9 cellular contexts compared by ENCODE assay signal in the genomic region with DNA sequence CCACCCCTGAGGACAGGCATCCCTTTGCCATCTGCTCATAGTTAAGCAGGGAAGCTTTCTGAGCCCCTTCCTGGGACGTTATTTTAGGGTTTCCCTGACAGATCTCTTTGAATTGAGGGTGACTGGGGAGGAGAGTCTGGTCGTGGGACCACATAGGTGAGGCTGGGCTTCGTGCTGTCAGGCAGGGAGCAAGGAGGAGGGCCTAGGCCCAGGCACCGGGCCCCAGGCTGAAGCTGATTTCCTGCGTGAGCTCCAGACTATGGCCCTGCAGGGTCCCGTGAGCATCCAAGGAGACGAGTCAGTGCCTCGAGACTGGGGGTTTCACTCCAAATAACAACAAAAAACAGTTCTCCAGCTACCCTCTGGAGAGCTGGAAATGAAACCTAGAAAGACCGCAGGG.
DNase-seq lines count a peak whose midpoint lies in the region; ATAC-seq, FAIRE-seq and TF ChIP-seq lines count a peak whose summit lies in the region.
"Had no signal": no experiment of that assay in that cellular context is flagged by ENCODE, and none has a peak within 500 bp of the region (broad histone marks: within the 10 kb centered on the region; RNA-seq: fewer than 3 reads in every experiment).

No MANE protein-coding gene starts in this region.

- in situ Hi-C loops in HepG2 (cut with HindIII; ENCODE audit: extremely low pct_ligation_motif_present, low pct_unique_long_range_greater_than_20kb), result no loop called here

- POLR2A ChIA-PET in MCF 10A (lab: Yijun Ruan, JAX) (no interaction called here), HepG2 (lab: Yijun Ruan, JAX) (no interaction called here)

- peaks cover 6% of the 10 kb centered on the region; the same call in 1 of the 2 replicates for H3K4me1 ChIP-seq in H9 (ENCODE audit: insufficient read depth, low read length)
- H3K4me1 ChIP-seq in HepG2 (ENCODE audit: insufficient read depth, low read length), result peaks cover 76% of the 10 kb centered on the region

- intact Hi-C loops in MCF 10A (cut with micrococcal nuclease), result no loop called here
- intact Hi-C loops in HepG2 (cut with micrococcal nuclease; ENCODE audit: unreplicated experiment), result loop anchor here (5.0 kb wide), 1 partner anchor 59 kb away; a partner anchor contains a TSS

- no peak for TF ChIP-seq POLR2A in HepG2 (IDR thresholded peaks at IDR 0.05; ENCODE audit: insufficient read depth in 1 of 2, low read depth in 2 of 2, low read length in 2 of 2)

- H3K27ac ChIP-seq in H9 (ENCODE audit: insufficient read length, low read depth, low read length) (peak overlapping the region; percentile 85), HepG2 (ENCODE audit: extremely low read length, insufficient read depth, low read length) (peak overlapping the region; percentile 68)

- no peak overlapping the region for H2BK15ac ChIP-seq in H9 (ENCODE audit: low read depth, low read length)

- H2AFZ ChIP-seq in H9 (ENCODE audit: low read length), result no peak overlapping the region
- no peak overlapping the region for H2AFZ ChIP-seq in HepG2 (ENCODE audit: low read length)

- no peak overlapping the region for H2BK5ac ChIP-seq in H9 (ENCODE audit: insufficient read length, low read length)

- H3K36me3 Mint-ChIP-seq in H9 (ENCODE audit: insufficient read depth in 1 of 3, low read depth in 3 of 3) (peaks cover 0 to 3% (median 2%) of the 10 kb centered on the region in 3 experiments; a peak in 5 of 7 replicates), MCF 10A (ENCODE audit: insufficient read depth, unreplicated experiment) (peaks cover 7% of the 10 kb centered on the region)
- peaks cover 39% of the 10 kb centered on the region for H3K36me3 Mint-ChIP-seq in stimulated activated memory B cell treated with anti-CD40 and anti-IgM and Interleukin-4, amounts not matched to agents 10 μg/mL and 1 μg/mL and 100 μg/mL, for 72 hours

- H4K91ac ChIP-seq in H9 (ENCODE audit: insufficient read length, low read depth, low read length), result no peak overlapping the region

- peak overlapping the region in 1 of 3 experiments; percentile 49; a peak in 2 of 6 replicates for H3K4me3 ChIP-seq in HepG2 (replicated peaks in 1 of 3; ENCODE audit: insufficient read depth in 1 of 3, low read depth in 2 of 3, low read length in 3 of 3)

- DNase-seq in H9, result no peak
- no peak for DNase-seq in MCF 10A (ENCODE audit: unreplicated experiment)
- no peak for DNase-seq in HepG2 (ENCODE audit: low spot score)
- no peak for DNase-seq in GF-D8 (lab: John Stamatoyannopoulos, UW)
- DNase-seq in DMS79 treated with DMSO at 0.1 percent for 48 hours (lab: John Stamatoyannopoulos, UW), result no peak
- no peak for DNase-seq in NCI-H2196 (lab: John Stamatoyannopoulos, UW; ENCODE audit: unreplicated experiment)

- CTCF ChIA-PET in MCF 10A (lab: Yijun Ruan, JAX) (interaction anchor here (0.6 kb wide), 1 partner anchor 1529 kb away, joined by 3 read pairs; no protein-coding TSS in a partner anchor), HepG2 (lab: Yijun Ruan, JAX; ENCODE audit: low intra/inter-chr PET ratio, low total read pairs) (interaction anchor here (1.1 kb wide), 1 partner anchor 56 kb away, joined by 3 read pairs; no protein-coding TSS in a partner anchor)

- H3K79me2 ChIP-seq in H9 (ENCODE audit: insufficient read depth, low read length), result no peaks in the 10 kb centered on the region
- no peaks in the 10 kb centered on the region for H3K79me2 ChIP-seq in HepG2 (ENCODE audit: insufficient read depth, low read length)

- H3K18ac ChIP-seq in H9 (ENCODE audit: insufficient read length, low read depth, low read length), result peak overlapping the region; percentile 18

- no peaks in the 10 kb centered on the region for H3K27me3 Mint-ChIP-seq in H9 (ENCODE audit: low read depth)
- H3K27me3 Mint-ChIP-seq in MCF 10A (ENCODE audit: insufficient read depth, unreplicated experiment), result no peaks in the 10 kb centered on the region
- no peaks in the 10 kb centered on the region for H3K27me3 Mint-ChIP-seq in stimulated activated memory B cell treated with anti-CD40 and anti-IgM and Interleukin-4, amounts not matched to agents 10 μg/mL and 1 μg/mL and 100 μg/mL, for 72 hours

- H3T11ph ChIP-seq in H9 (ENCODE audit: low read length), result no peak overlapping the region

- H2BK20ac ChIP-seq in H9 (ENCODE audit: low read depth, low read length, poor library complexity, severe bottlenecking), result no peak overlapping the region

- H3K4ac ChIP-seq in H9 (ENCODE audit: low read depth, low read length), result no peak overlapping the region; the same call in 1 of the 2 replicates

- no peak for FAIRE-seq in HepG2 (lab: Jason Lieb, UNC)
- FAIRE-seq: TTC549 had no signal

- H3K27ac Mint-ChIP-seq in H9, result peak overlapping the region; percentile 66 to 100 (median 99)
- peak overlapping the region; percentile 81 for H3K27ac Mint-ChIP-seq in MCF 10A (ENCODE audit: low read depth, unreplicated experiment)
- peak overlapping the region; percentile 69 for H3K27ac Mint-ChIP-seq in stimulated activated memory B cell treated with anti-CD40 and anti-IgM and Interleukin-4, amounts not matched to agents 10 μg/mL and 1 μg/mL and 100 μg/mL, for 72 hours

- H3K23me2 ChIP-seq in H9 (ENCODE audit: insufficient read length, low read depth, low read length, poor library complexity, severe bottlenecking), result no peaks in the 10 kb centered on the region

- TF ChIP-seq CTCF in H9 (conservative IDR thresholded peaks at IDR 0.05), result no peak
- no peak for TF ChIP-seq CTCF in MCF 10A (IDR thresholded peaks at IDR 0.05; ENCODE audit: unreplicated experiment)
- TF ChIP-seq CTCF in HepG2 (CRISPR knock-in tag; IDR thresholded peaks at IDR 0.05), result no peak

- H3K9ac ChIP-seq in H9 (ENCODE audit: extremely low read depth, insufficient read length, low read length), result peak overlapping the region; percentile 9
- H3K9ac ChIP-seq in HepG2 (ENCODE audit: insufficient read depth, low read depth, low read length), result peak overlapping the region; percentile 63

- H2BK120ac ChIP-seq in H9 (ENCODE audit: low read depth, low read length, poor library complexity, severe bottlenecking), result peak overlapping the region; percentile 40

- no peaks in the 10 kb centered on the region for H3K36me3 ChIP-seq in HepG2 (replicated peaks in 1 of 2; ENCODE audit: control insufficient read depth in 1 of 2, insufficient read depth in 2 of 2, low read length in 2 of 2)

- TF ChIP-seq RAD21 in HepG2 (CRISPR knock-in tag; IDR thresholded peaks at IDR 0.05), result no peak

- H3K4me2 ChIP-seq in H9 (ENCODE audit: insufficient read depth, insufficient read length, low read length) (peak overlapping the region; percentile 29), HepG2 (ENCODE audit: low read depth, low read length) (peak overlapping the region; percentile 80)

- no peak overlapping the region for H4K5ac ChIP-seq in H9 (ENCODE audit: insufficient read length, low read depth, low read length)

- no peak overlapping the region for H2AK5ac ChIP-seq in H9 (ENCODE audit: insufficient read length, low read length)

- peak overlapping the region; percentile 31 for H2BK12ac ChIP-seq in H9 (ENCODE audit: insufficient read length, low read depth, low read length)

- H3K14ac ChIP-seq in H9 (ENCODE audit: insufficient read depth, low read length), result peak overlapping the region; percentile 50; the same call in 1 of the 2 replicates

- H3K23ac ChIP-seq in H9 (ENCODE audit: insufficient read length, low read depth, low read length), result no peak overlapping the region

- no peak overlapping the region for H4K8ac ChIP-seq in H9 (replicated peaks; ENCODE audit: insufficient read length, low read depth, low read length)

- H3K9me3 Mint-ChIP-seq in H9, result no peaks in the 10 kb centered on the region; a peak in 1 of 5 replicates
- no peaks in the 10 kb centered on the region for H3K9me3 Mint-ChIP-seq in MCF 10A (ENCODE audit: unreplicated experiment)
- no peaks in the 10 kb centered on the region for H3K9me3 Mint-ChIP-seq in stimulated activated memory B cell treated with anti-CD40 and anti-IgM and Interleukin-4, amounts not matched to agents 10 μg/mL and 1 μg/mL and 100 μg/mL, for 72 hours

- H3K27me3 ChIP-seq in H9 (ENCODE audit: insufficient read depth, low read length), result no peaks in the 10 kb centered on the region
- no peaks in the 10 kb centered on the region for H3K27me3 ChIP-seq in HepG2 (ENCODE audit: control insufficient read depth in 1 of 2, insufficient read depth in 2 of 2, low read length in 2 of 2)

- ATAC-seq in HepG2 (peak; percentile 21), GM21360 (IDR thresholded peaks at IDR 0.05; ENCODE audit: unreplicated experiment) (no peak)
- no peak for ATAC-seq in stimulated activated memory B cell treated with anti-CD40 and anti-IgM and Interleukin-4, amounts not matched to agents 10 μg/mL and 1 μg/mL and 100 μg/mL, for 72 hours

- no peaks in the 10 kb centered on the region for H3K9me3 ChIP-seq in H9 (ENCODE audit: control insufficient read depth, low read depth, low read length)
- no peaks in the 10 kb centered on the region for H3K9me3 ChIP-seq in HepG2 (ENCODE audit: low read length)

- H3K56ac ChIP-seq in H9 (ENCODE audit: insufficient read length, low read depth, low read length), result no peak overlapping the region

- no peaks in the 10 kb centered on the region for H3K79me1 ChIP-seq in H9 (ENCODE audit: insufficient read depth, low read depth, low read length, poor library complexity, severe bottlenecking)

- no peak overlapping the region; a peak in 1 of 5 replicates for H3K4me3 Mint-ChIP-seq in H9
- no peak overlapping the region for H3K4me3 Mint-ChIP-seq in MCF 10A (ENCODE audit: unreplicated experiment)
- H3K4me3 Mint-ChIP-seq in stimulated activated memory B cell treated with anti-CD40 and anti-IgM and Interleukin-4, amounts not matched to agents 10 μg/mL and 1 μg/mL and 100 μg/mL, for 72 hours, result no peak overlapping the region

- H3K4me1 Mint-ChIP-seq in H9, result peaks cover 28 to 30% of the 10 kb centered on the region in 2 experiments
- H3K4me1 Mint-ChIP-seq in MCF 10A (ENCODE audit: insufficient read depth, unreplicated experiment), result peaks cover 13% of the 10 kb centered on the region
- H3K4me1 Mint-ChIP-seq in stimulated activated memory B cell treated with anti-CD40 and anti-IgM and Interleukin-4, amounts not matched to agents 10 μg/mL and 1 μg/mL and 100 μg/mL, for 72 hours, result peaks cover 60% of the 10 kb centered on the region

- BruUV-seq in MCF 10A (replicated peaks; lab: Mats Ljungman, UMichigan) (TSS peak; percentile 33), HepG2 (replicated peaks; lab: Mats Ljungman, UMichigan) (no TSS peak)

- H4K20me1 ChIP-seq in H9 (ENCODE audit: control insufficient read depth, insufficient read depth, insufficient read length), result no peaks in the 10 kb centered on the region
- no peaks in the 10 kb centered on the region for H4K20me1 ChIP-seq in HepG2 (ENCODE audit: insufficient read depth, low read length)

- no peak for TF ChIP-seq EP300 in HepG2 (IDR thresholded peaks at IDR 0.05; ENCODE audit: low read depth in 2 of 2, low read length in 2 of 2)
- no peak for TF ChIP-seq EP300 in HepG2 (CRISPR knock-in tag; IDR thresholded peaks at IDR 0.05; ENCODE audit: borderline replicate concordance)

- WGBS in H9 (ENCODE audit: extremely low coverage, insufficient read length, low lambda C conversion rate), result no CpG with 5 or more reads among the region's 9 CpGs
- 33% methylated on average over 7 of the region's 9 CpGs for WGBS in HepG2 (ENCODE audit: low lambda C conversion rate)

TF ChIP-seq in HepG2, 621 proteins besides CTCF, POLR2A, EP300 and RAD21:
- TF ChIP-seq ZNF430 (CRISPR knock-in tag; IDR thresholded peaks at IDR 0.05), result 0 out of 2 replicates have a peak, but pooled peaks have one; percentile 16
- TF ChIP-seq HDAC1 (CRISPR knock-in tag; IDR thresholded peaks at IDR 0.05), result no peak
